In genomic region chr11:134439181-134439580, GRCh38 we compare ENCODE assay signal across 18 cellular contexts. TPM values are rescaled to one million over a fixed set of nuclear protein-coding genes. Genes with fewer than 3 reads are reported as not detected.
A peak's percentile ranks its signal among the peaks of the same experiment; 100 is the strongest.
DNase-seq lines count a peak whose midpoint lies in the region; ATAC-seq, FAIRE-seq and TF ChIP-seq lines count a peak whose summit lies in the region.
"Had no signal": no experiment of that assay in that cellular context is flagged by ENCODE, and none has a peak within 500 bp of the region (broad histone marks: within the 10 kb centered on the region; RNA-seq: fewer than 3 reads in every experiment).

No MANE protein-coding gene starts in this region.

- H3K27me3 Mint-ChIP-seq in Calu3 (ENCODE audit: unreplicated experiment): peaks cover 15% of the 10 kb centered on the region

- H3K4me3 ChIP-seq in H1 (ENCODE audit: extremely low read depth in 1 of 4, insufficient read depth in 2 of 4, low read depth in 3 of 4, low read length in 4 of 4) (no peak overlapping the region), SJCRH30 (no peak overlapping the region)
- H3K4me3 ChIP-seq: gastrocnemius medialis, neural progenitor cell, thoracic aorta had no signal

- H3K27ac Mint-ChIP-seq in Calu3 (ENCODE audit: unreplicated experiment): no peak overlapping the region
- H3K27ac Mint-ChIP-seq: CD4-positive, alpha-beta memory T cell; neural progenitor cell had no signal

- no peaks in the 10 kb centered on the region for H3K36me3 ChIP-seq in H1 (ENCODE audit: control insufficient read depth in 2 of 4, insufficient read depth in 4 of 4, low read length in 3 of 4)
- H3K36me3 ChIP-seq in SJCRH30: no peaks in the 10 kb centered on the region
- H3K36me3 ChIP-seq: gastrocnemius medialis, neural progenitor cell, thoracic aorta had no signal

- H2AK5ac ChIP-seq in H1 (ENCODE audit: low read depth, low read length): no peak overlapping the region

- H3K4ac ChIP-seq in H1 (replicated peaks; ENCODE audit: insufficient read length, low read depth, low read length): no peak overlapping the region

- H3K23me2 ChIP-seq in H1 (ENCODE audit: low read depth, low read length): peaks cover 4% of the 10 kb centered on the region; the same call in 1 of the 2 replicates

- H4K20me1 ChIP-seq in H1 (replicated peaks in 1 of 2; ENCODE audit: control insufficient read depth in 1 of 2, insufficient read depth in 2 of 2, low read length in 2 of 2): no peaks in the 10 kb centered on the region

- no peak overlapping the region for H3K4me3 Mint-ChIP-seq in Calu3 (ENCODE audit: low read depth, unreplicated experiment)
- H3K4me3 Mint-ChIP-seq: neural progenitor cell had no signal

- H3K9me3 ChIP-seq in H1 (ENCODE audit: insufficient read depth in 2 of 2, low read depth in 1 of 2, low read length in 1 of 2) (no peaks in the 10 kb centered on the region), SJCRH30 (replicated peaks) (no peaks in the 10 kb centered on the region)
- H3K9me3 ChIP-seq: gastrocnemius medialis, thoracic aorta had no signal

- TF ChIP-seq POLR2A in H1 (IDR thresholded peaks at IDR 0.05; ENCODE audit: control extremely low read depth in 1 of 2, low read depth in 2 of 2, low read length in 2 of 2): no peak

- H3K36me3 Mint-ChIP-seq in Calu3 (ENCODE audit: insufficient read depth, unreplicated experiment): no peaks in the 10 kb centered on the region
- H3K36me3 Mint-ChIP-seq: CD4-positive, alpha-beta memory T cell had no signal

- H4K8ac ChIP-seq in H1 (ENCODE audit: extremely low read depth, insufficient read depth, low read length): no peak overlapping the region

- no peak overlapping the region for H3K4me2 ChIP-seq in H1 (ENCODE audit: insufficient read depth in 1 of 2, low read depth in 2 of 2, low read length in 2 of 2)
- H3K4me2 ChIP-seq: neural progenitor cell had no signal

- TF ChIP-seq RAD21 in H1 (IDR thresholded peaks at IDR 0.05 in 1 of 2, conservative IDR thresholded peaks at IDR 0.05 in 1 of 2; ENCODE audit: low read depth in 2 of 2, low read length in 2 of 2): no peak

- H3K79me1 ChIP-seq in H1 (ENCODE audit: low read depth, low read length): no peaks in the 10 kb centered on the region; the same call in 1 of the 2 replicates

- peak overlapping the region; percentile 67; the same call in 1 of the 2 replicates for H2BK15ac ChIP-seq in H1 (ENCODE audit: low read length)

- no peak overlapping the region for H3K9ac ChIP-seq in H1 (replicated peaks in 1 of 4; ENCODE audit: extremely low read depth in 1 of 4, low read depth in 3 of 4, low read length in 3 of 4)
- H3K9ac ChIP-seq: neural progenitor cell had no signal

- H3K27me3 ChIP-seq in H1 (replicated peaks in 1 of 4; ENCODE audit: control insufficient read depth in 3 of 4, extremely low read depth in 1 of 4, insufficient read depth in 3 of 4, low read length in 3 of 4) (no peaks in the 10 kb centered on the region), SJCRH30 (0 out of 2 replicates have a peak, but pooled peaks cover 2% of the 10 kb centered on the region)
- H3K27me3 ChIP-seq: gastrocnemius medialis, neural progenitor cell had no signal

- H3K14ac ChIP-seq in H1 (ENCODE audit: insufficient read length): no peak overlapping the region

- DNase-seq in Calu3: peak; percentile 7
- DNase-seq in HK-2 (ENCODE audit: unreplicated experiment): peak; percentile 24
- no peak for DNase-seq in H1 (ENCODE audit: low read depth in 1 of 2, low spot score in 2 of 2)
- DNase-seq in omental fat pad (ENCODE audit: low spot score): no peak
- DNase-seq in SJCRH30: no peak
- no peak for DNase-seq in NCI-H1105 treated with DMSO at 0.1 percent for 48 hours (lab: John Stamatoyannopoulos, UW)
- no peak for DNase-seq in GM13976 (ENCODE audit: low spot score)
- DNase-seq: activated CD8-positive, alpha-beta memory T cell treated with anti-CD3 and anti-CD28 coated beads, Interleukin-2, amount 50 U/mL, for 48 hours; activated gamma-delta T cell treated with Interleukin-2 at 50 U/mL for 16 hours; CD4-positive, alpha-beta memory T cell; central memory CD4-positive, alpha-beta T cell; erythroblast; gastrocnemius medialis; NCI-H1930 had no signal

- in situ Hi-C loops in GM13976 (cut with MboI; ENCODE audit: low sequenced_read_pairs, unreplicated experiment): no loop called here

- H3K79me2 ChIP-seq in H1 (ENCODE audit: control insufficient read depth in 1 of 2, insufficient read depth in 2 of 2, low read length in 2 of 2): no peaks in the 10 kb centered on the region

- intact Hi-C loops in Calu3 (cut with micrococcal nuclease; ENCODE audit: unreplicated experiment): no loop called here

- no peak overlapping the region for H3K23ac ChIP-seq in H1 (ENCODE audit: insufficient read length)

- H3K9me3 Mint-ChIP-seq in Calu3 (ENCODE audit: low read depth, unreplicated experiment): peaks cover 10% of the 10 kb centered on the region
- H3K9me3 Mint-ChIP-seq: neural progenitor cell had no signal

- H4K91ac ChIP-seq in H1 (replicated peaks; ENCODE audit: insufficient read length, low read length): peak overlapping the region; percentile 41

- H4K5ac ChIP-seq in H1 (ENCODE audit: insufficient read length, low read depth, low read length): no peak overlapping the region

- no peak overlapping the region for H2BK20ac ChIP-seq in H1 (ENCODE audit: low read length)

- no peak overlapping the region for H2AFZ ChIP-seq in H1 (ENCODE audit: low read length)
- H2AFZ ChIP-seq: neural progenitor cell had no signal

- FAIRE-seq in H1 (lab: Jason Lieb, UNC): no peak
- FAIRE-seq: GM19239 had no signal

- POLR2A ChIA-PET in H1 (lab: Charles Lee; ENCODE audit: partially characterized antibody): interaction anchor here (2.1 kb wide), 1 partner anchor 11 kb away, joined by 5 read pairs; no protein-coding TSS in a partner anchor

- H2BK120ac ChIP-seq in H1 (replicated peaks; ENCODE audit: low read depth, low read length): no peak overlapping the region

- ATAC-seq in omental fat pad (ENCODE audit: low FRiP score) (peak; percentile 55), GM18517 (IDR thresholded peaks at IDR 0.05; ENCODE audit: unreplicated experiment) (no peak)
- ATAC-seq: gastrocnemius medialis had no signal

- no TSS peak for BruUV-seq in Calu3 (replicated peaks; lab: Mats Ljungman, UMichigan)

- TF ChIP-seq CTCF in Calu3 (IDR thresholded peaks at IDR 0.05; ENCODE audit: unreplicated experiment) (no peak), H1 (IDR thresholded peaks at IDR 0.05; ENCODE audit: control extremely low read depth in 1 of 3, insufficient read depth in 1 of 3, low read depth in 1 of 3, low read length in 3 of 3) (no peak), omental fat pad (IDR thresholded peaks at IDR 0.05) (no peak), GM13976 (IDR thresholded peaks at IDR 0.05; ENCODE audit: borderline replicate concordance, control extremely low read depth, extremely low read depth, insufficient read depth, missing control alignments) (no peak)

- no peak overlapping the region for H3K18ac ChIP-seq in H1 (ENCODE audit: extremely low read depth, low read length)

- CTCF ChIA-PET in Calu3 (lab: Charles Lee) (no interaction called here), H1 (lab: Charles Lee; ENCODE audit: partially characterized antibody) (interaction anchor here (1.1 to 1.6 kb wide), 3 partner anchors 9 to 499 kb away, joined by 3 to 4 read pairs (median 3); no protein-coding TSS in a partner anchor)

- H3K4me1 Mint-ChIP-seq in Calu3 (ENCODE audit: low read depth, unreplicated experiment): no peaks in the 10 kb centered on the region
- H3K4me1 Mint-ChIP-seq: CD4-positive, alpha-beta memory T cell had no signal

- no peak for TF ChIP-seq EP300 in H1 (IDR thresholded peaks at IDR 0.05; ENCODE audit: borderline replicate concordance in 1 of 2, low read depth in 2 of 2, low read length in 2 of 2)

- H2BK12ac ChIP-seq in H1 (ENCODE audit: low read depth, low read length): no peak overlapping the region; the same call in 1 of the 2 replicates

- WGBS in H1 (ENCODE audit: extremely low coverage in 1 of 2, insufficient coverage in 1 of 2, insufficient read length in 1 of 2, insufficient replicate concordance in 2 of 2, low coverage in 1 of 2, low lambda C conversion rate in 2 of 2, missing lambda C conversion rate in 1 of 2), 2 experiments: 74% methylated on average over 7 of the region's 8 CpGs; no CpG with 5 or more reads in 1 of the 2 experiments

- peak overlapping the region; percentile 29; the same call in 1 of the 2 replicates for H2BK5ac ChIP-seq in H1 (ENCODE audit: low read depth, low read length)

- no peak overlapping the region for H3K56ac ChIP-seq in H1 (replicated peaks; ENCODE audit: insufficient read length, low read depth, low read length)

- H3K4me1 ChIP-seq in H1 (replicated peaks in 1 of 4; ENCODE audit: control insufficient read depth in 3 of 4, insufficient read depth in 4 of 4, low read length in 3 of 4): peaks cover 0 to 3% (median 1%) of the 10 kb centered on the region in 4 experiments; a peak in 3 of 7 replicates
- no peaks in the 10 kb centered on the region for H3K4me1 ChIP-seq in SJCRH30
- H3K4me1 ChIP-seq: gastrocnemius medialis, neural progenitor cell had no signal

- H3K27ac ChIP-seq in H1 (ENCODE audit: low read depth, low read length) (no peak overlapping the region), SJCRH30 (no peak overlapping the region)
- H3K27ac ChIP-seq: gastrocnemius medialis, neural progenitor cell, thoracic aorta had no signal

TF ChIP-seq in H1, 55 proteins besides CTCF, POLR2A, EP300 and RAD21 (continues in another document):
- TF ChIP-seq KDM5A (IDR thresholded peaks at IDR 0.05; ENCODE audit: low read length) (no peak), BACH1 (IDR thresholded peaks at IDR 0.05; ENCODE audit: low read length) (no peak), MAFK (IDR thresholded peaks at IDR 0.05; ENCODE audit: low read depth, low read length) (no peak), ATF3 (IDR thresholded peaks at IDR 0.05; ENCODE audit: insufficient read depth, low read depth, low read length) (no peak), CREB1 (IDR thresholded peaks at IDR 0.05) (no peak)

RNA-seq across cellular contexts. Expression of gene B3GAT1, which starts 27.1 kb away (rescaled TPM):
- 0.20 and 0.35 TPM in 2 replicates for total RNA-seq in Calu3 (2022)
- total RNA-seq in H1 (2021; fragmentation: NEBNext Ultra II Directional; extraction: Animal tissue kit (Norgen Biotek cat#: 25700)): 32.4 and 35.0 TPM in 2 replicates
- 19.7 and 27.0 TPM in 2 replicates for polyA plus RNA-seq in H1 (2011; rRNA removed)
- 18.2 TPM for polyA plus RNA-seq in H1 (2011; cell fraction: cytosol; rRNA removed)
- polyA plus RNA-seq in H1 (2011; cell fraction: nucleus; rRNA removed): 46.6 TPM
- 22.6 to 25.8 TPM (median 24.3 TPM) in 4 replicates for polyA plus RNA-seq in H1 (2012, experiment 1 of 2)
- polyA plus RNA-seq in H1 (2012, experiment 2 of 2): 23.0 TPM
- polyA plus RNA-seq in H1 (2013, experiment 1 of 2): 16.5 TPM
- polyA plus RNA-seq in H1 (2013, experiment 2 of 2): 16.3 TPM
- 10.1 and 12.8 TPM in 2 replicates for polyA minus RNA-seq in H1 (2011; rRNA and poly(A)+ RNA removed)
- polyA minus RNA-seq in H1 (2011; cell fraction: cytosol; rRNA and poly(A)+ RNA removed): 15.9 TPM
- 20.5 TPM for polyA minus RNA-seq in H1 (2011; cell fraction: nucleus; rRNA and poly(A)+ RNA removed)
- total RNA-seq in omental fat pad: under 1 TPM; 0.19 to 0.72 (median 0.55) TPM
- total RNA-seq in SJCRH30 (2014; rRNA removed; shearing (Covaris generic)): not detected in 2 replicates
- polyA plus RNA-seq: CD4-positive, alpha-beta memory T cell had no signal

Comparison
In these comparisons a context has a peak if more than half of its experiments do, and no peak if none do; other contexts are left out.
1. DNase-seq: peak in Calu3 (single experiment) and HK-2 (single experiment); none in H1 (0 of 2), omental fat pad (single experiment), SJCRH30 (0 of 2), NCI-H1105 treated with DMSO at 0.1 percent for 48 hours (single experiment) and GM13976 (single experiment).
2. RNA of gene B3GAT1, which starts 27.1 kb away (total RNA-seq): 32.4 to 35.0 TPM in H1; 0.19 to 0.72 TPM in omental fat pad, 0.20 to 0.35 TPM in Calu3 and not detected in SJCRH30; every median in the first group is over 10 times any median in the second.